Comparison of ENCODE assay signal across 13 cellular contexts in genomic region chr12:93449277-93449676, GRCh38. TPM values are rescaled to one million over a fixed set of nuclear protein-coding genes. Genes with fewer than 3 reads are reported as not detected.
DNase-seq lines count a peak whose midpoint lies in the region; ATAC-seq and TF ChIP-seq lines count a peak whose summit lies in the region.
"Had no signal": no experiment of that assay in that cellular context is flagged by ENCODE, and none has a peak within 500 bp of the region (broad histone marks: within the 10 kb centered on the region; RNA-seq: fewer than 3 reads in every experiment).

No MANE protein-coding gene starts in this region.

- H3K36me3 Mint-ChIP-seq in activated CD4-positive, alpha-beta T cell treated with anti-CD3 and anti-CD28 coated beads for 36 hours (ENCODE audit: low read depth): no peaks in the 10 kb centered on the region
- no peaks in the 10 kb centered on the region for H3K36me3 Mint-ChIP-seq in activated CD4-positive, alpha-beta T cell treated with anti-CD3 and anti-CD28 coated beads, Interleukin-2, amount 10 ng/mL, durations not matched to agents 24 days and 14 days (ENCODE audit: low read depth)
- no peaks in the 10 kb centered on the region for H3K36me3 Mint-ChIP-seq in nephron progenitor cell (ENCODE audit: low read depth)
- H3K36me3 Mint-ChIP-seq: activated naive CD4-positive, alpha-beta T cell treated with anti-CD3 and anti-CD28 coated beads, Interleukin-2, amount 50 U/mL, for 24 hours had no signal

- ATAC-seq in activated CD4-positive, alpha-beta T cell treated with anti-CD3 and anti-CD28 coated beads for 36 hours: peak; percentile 50
- ATAC-seq in GM21576 (IDR thresholded peaks at IDR 0.05; ENCODE audit: unreplicated experiment) (peak; percentile 91), HG03342 (IDR thresholded peaks at IDR 0.05; ENCODE audit: unreplicated experiment) (peak; percentile 92), GM19455 (IDR thresholded peaks at IDR 0.05; ENCODE audit: unreplicated experiment) (no peak)
- ATAC-seq: gastroesophageal sphincter had no signal

- H3K27ac Mint-ChIP-seq in activated CD4-positive, alpha-beta T cell treated with anti-CD3 and anti-CD28 coated beads for 36 hours: peak overlapping the region; percentile 56
- H3K27ac Mint-ChIP-seq in activated CD4-positive, alpha-beta T cell treated with anti-CD3 and anti-CD28 coated beads, Interleukin-2, amount 10 ng/mL, durations not matched to agents 24 days and 14 days: no peak overlapping the region
- H3K27ac Mint-ChIP-seq in nephron progenitor cell: peak overlapping the region; percentile 40

- intact Hi-C loops in activated CD4-positive, alpha-beta T cell treated with anti-CD3 and anti-CD28 coated beads for 36 hours (cut with DNase I, micrococcal nuclease): loop anchor here in 1 of 2 experiments (10.0 kb wide), 2 partner anchors 756 to 1006 kb away; partner anchors contain the start of gene CEP83
- intact Hi-C loops in activated CD4-positive, alpha-beta T cell treated with anti-CD3 and anti-CD28 coated beads, Interleukin-2, amount 10 ng/mL, durations not matched to agents 24 days and 14 days (cut with micrococcal nuclease): no loop called here

- H3K4me3 Mint-ChIP-seq in activated CD4-positive, alpha-beta T cell treated with anti-CD3 and anti-CD28 coated beads for 36 hours: no peak overlapping the region
- no peak overlapping the region for H3K4me3 Mint-ChIP-seq in activated CD4-positive, alpha-beta T cell treated with anti-CD3 and anti-CD28 coated beads, Interleukin-2, amount 10 ng/mL, durations not matched to agents 24 days and 14 days
- H3K4me3 Mint-ChIP-seq in nephron progenitor cell: no peak overlapping the region
- H3K4me3 Mint-ChIP-seq: activated naive CD4-positive, alpha-beta T cell treated with anti-CD3 and anti-CD28 coated beads, Interleukin-2, amount 50 U/mL, for 24 hours had no signal

- no peaks in the 10 kb centered on the region for H3K9me3 Mint-ChIP-seq in activated CD4-positive, alpha-beta T cell treated with anti-CD3 and anti-CD28 coated beads for 36 hours (ENCODE audit: low read depth)
- no peaks in the 10 kb centered on the region for H3K9me3 Mint-ChIP-seq in activated CD4-positive, alpha-beta T cell treated with anti-CD3 and anti-CD28 coated beads, Interleukin-2, amount 10 ng/mL, durations not matched to agents 24 days and 14 days
- H3K9me3 Mint-ChIP-seq in nephron progenitor cell: peaks cover 4% of the 10 kb centered on the region
- H3K9me3 Mint-ChIP-seq: activated naive CD4-positive, alpha-beta T cell treated with anti-CD3 and anti-CD28 coated beads, Interleukin-2, amount 50 U/mL, for 24 hours had no signal

- CTCF ChIA-PET in activated CD4-positive, alpha-beta T cell treated with anti-CD3 and anti-CD28 coated beads for 36 hours (lab: Charles Lee): interaction anchor here (0.9 kb wide), 1 partner anchor 9 kb away, joined by 3 read pairs; no protein-coding TSS in a partner anchor

- H3K4me1 Mint-ChIP-seq in activated CD4-positive, alpha-beta T cell treated with anti-CD3 and anti-CD28 coated beads for 36 hours: peaks cover 25% of the 10 kb centered on the region
- H3K4me1 Mint-ChIP-seq in activated CD4-positive, alpha-beta T cell treated with anti-CD3 and anti-CD28 coated beads, Interleukin-2, amount 10 ng/mL, durations not matched to agents 24 days and 14 days: peaks cover 18% of the 10 kb centered on the region
- peaks cover 18% of the 10 kb centered on the region for H3K4me1 Mint-ChIP-seq in nephron progenitor cell

- H3K27me3 Mint-ChIP-seq in activated CD4-positive, alpha-beta T cell treated with anti-CD3 and anti-CD28 coated beads for 36 hours: no peaks in the 10 kb centered on the region
- peaks cover 4% of the 10 kb centered on the region for H3K27me3 Mint-ChIP-seq in activated CD4-positive, alpha-beta T cell treated with anti-CD3 and anti-CD28 coated beads, Interleukin-2, amount 10 ng/mL, durations not matched to agents 24 days and 14 days
- peaks cover 7% of the 10 kb centered on the region for H3K27me3 Mint-ChIP-seq in nephron progenitor cell (ENCODE audit: low read depth, poor library complexity)
- H3K27me3 Mint-ChIP-seq: activated naive CD4-positive, alpha-beta T cell treated with anti-CD3 and anti-CD28 coated beads, Interleukin-2, amount 50 U/mL, for 24 hours had no signal

- no peak for TF ChIP-seq CTCF in nephron progenitor cell (IDR thresholded peaks at IDR 0.05)

- no peak for DNase-seq in activated CD4-positive, alpha-beta T cell treated with anti-CD3 and anti-CD28 coated beads for 36 hours
- DNase-seq in activated CD4-positive, alpha-beta T cell treated with anti-CD3 and anti-CD28 coated beads, Interleukin-2, amount 10 ng/mL, durations not matched to agents 24 days and 14 days: no peak
- no peak for DNase-seq in nephron progenitor cell
- DNase-seq in NCI-H1417 treated with DMSO at 0.1 percent for 48 hours (lab: John Stamatoyannopoulos, UW): no peak
- no peak for DNase-seq in KG1 (lab: John Stamatoyannopoulos, UW)
- DNase-seq: activated CD4-positive, alpha-beta T cell treated with anti-CD3 and anti-CD28 coated beads for 4 hours; NCI-H2107; stimulated activated CD4-positive, alpha-beta T cell treated with anti-CD3 and anti-CD28 coated beads, Interleukin-4, amount 100 ng/mL, for 4 hours had no signal

- POLR2A ChIA-PET in activated CD4-positive, alpha-beta T cell treated with anti-CD3 and anti-CD28 coated beads for 36 hours (lab: Charles Lee): no interaction called here

RNA-seq across cellular contexts. Expression of gene UBE2N, which starts 7.5 kb away (rescaled TPM):
- 100 to 1,000 TPM; 186 to 279 TPM for total RNA-seq in activated CD4-positive, alpha-beta T cell treated with anti-CD3 and anti-CD28 coated beads for 36 hours
- 225 and 243 TPM in 2 replicates for total RNA-seq in activated CD4-positive, alpha-beta T cell treated with anti-CD3 and anti-CD28 coated beads, Interleukin-2, amount 10 ng/mL, durations not matched to agents 24 days and 14 days

RNA-seq across cellular contexts. Expression of gene MRPL42, which starts 18.0 kb away (rescaled TPM):
- total RNA-seq in activated CD4-positive, alpha-beta T cell treated with anti-CD3 and anti-CD28 coated beads for 36 hours: 10 to 100 TPM; 78.7 to 98.3 TPM
- total RNA-seq in activated CD4-positive, alpha-beta T cell treated with anti-CD3 and anti-CD28 coated beads, Interleukin-2, amount 10 ng/mL, durations not matched to agents 24 days and 14 days: 92.4 and 96.0 TPM in 2 replicates
